Comparison of ENCODE assay signal across 7 cellular contexts in the genomic region with DNA sequence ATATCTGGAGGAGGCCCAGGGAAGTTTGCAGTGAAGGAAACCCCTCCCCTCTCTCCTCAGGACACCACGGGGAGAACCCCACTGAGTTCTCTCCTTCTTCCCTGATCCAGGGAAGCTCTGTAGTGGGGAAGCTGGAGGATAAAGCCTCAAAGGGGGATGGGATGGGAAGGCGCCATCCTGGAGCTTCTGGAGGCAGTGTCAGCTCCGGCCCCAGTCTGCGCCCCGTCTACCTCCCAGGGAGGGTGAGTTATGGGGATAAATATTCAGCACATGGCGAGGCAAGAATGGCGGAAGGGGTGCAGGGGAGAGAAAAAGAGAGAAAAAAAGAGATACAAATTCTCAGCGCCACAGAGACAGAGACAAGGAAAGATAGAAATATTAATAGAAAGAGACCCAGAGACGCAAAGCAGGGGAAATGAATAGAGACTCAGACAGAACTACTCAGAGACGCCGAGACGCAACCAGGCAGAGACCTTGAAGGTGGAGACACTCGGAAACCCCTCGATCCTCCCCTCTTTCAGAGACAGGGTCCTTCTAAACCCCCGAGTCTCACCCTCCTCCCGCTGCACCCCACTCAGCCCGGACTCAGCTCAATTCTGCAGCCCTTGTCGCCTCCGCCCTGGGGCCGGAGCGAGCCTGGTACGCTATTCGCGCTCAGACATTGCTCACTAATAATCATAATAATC. TPM values are rescaled to one million over a fixed set of nuclear protein-coding genes. Genes with fewer than 3 reads are reported as not detected.
A peak's percentile ranks its signal among the peaks of the same experiment; 100 is the strongest.
DNase-seq lines count a peak whose midpoint lies in the region; ATAC-seq and TF ChIP-seq lines count a peak whose summit lies in the region.

No MANE protein-coding gene starts in this region.

- H3K9me3 ChIP-seq in Caco-2: no peaks in the 10 kb centered on the region
- no peaks in the 10 kb centered on the region for H3K9me3 ChIP-seq in HUES6 (ENCODE audit: control insufficient read depth, insufficient read depth, low read depth, low read length)
- H3K9me3 ChIP-seq in endocrine pancreas (ENCODE audit: control insufficient read depth, low read length): no peaks in the 10 kb centered on the region

- TF ChIP-seq CTCF in Caco-2 (IDR thresholded peaks at IDR 0.05; ENCODE audit: insufficient read depth in 1 of 2, low read depth in 1 of 2, low read length in 1 of 2, severe bottlenecking in 1 of 2, unreplicated experiment in 1 of 2) (no peak), foreskin fibroblast (IDR thresholded peaks at IDR 0.05; ENCODE audit: low read depth, low read length) (no peak)

- H3K27ac Mint-ChIP-seq in Caco-2 (ENCODE audit: unreplicated experiment): no peak overlapping the region

- peak overlapping the region; percentile 61 for H3K4me3 Mint-ChIP-seq in Caco-2 (ENCODE audit: unreplicated experiment)

- no TSS peak for BruUV-seq in Caco-2 (replicated peaks; lab: Mats Ljungman, UMichigan)

- no peak overlapping the region for H3K27ac ChIP-seq in HUES6 (ENCODE audit: low read depth, low read length)

- H3K9ac ChIP-seq in HUES6 (ENCODE audit: low read length) (no peak overlapping the region), endocrine pancreas (ENCODE audit: control insufficient read depth, insufficient read depth, low read length) (peak overlapping the region; percentile 65)

- H3K4me1 Mint-ChIP-seq in Caco-2 (ENCODE audit: low read depth, unreplicated experiment): peaks cover 5% of the 10 kb centered on the region

- H3K4me3 ChIP-seq in Caco-2 (ENCODE audit: low read depth, low read length) (no peak overlapping the region), HUES6 (ENCODE audit: low read depth, low read length) (peak overlapping the region; percentile 61), endocrine pancreas (ENCODE audit: control insufficient read depth, insufficient read depth, low read length) (peak overlapping the region; percentile 60), foreskin fibroblast (ENCODE audit: low read depth in 1 of 2, low read length in 2 of 2) (peak overlapping the region in 1 of 2 donors; percentile 17)

- H3K4me1 ChIP-seq in Caco-2: no peaks in the 10 kb centered on the region
- peaks cover 22% of the 10 kb centered on the region for H3K4me1 ChIP-seq in HUES6 (ENCODE audit: control insufficient read depth, insufficient read depth, low read length)
- H3K4me1 ChIP-seq in endocrine pancreas (ENCODE audit: control insufficient read depth, insufficient read depth, low read length): no peaks in the 10 kb centered on the region

- intact Hi-C loops in Caco-2 (cut with micrococcal nuclease; ENCODE audit: unreplicated experiment): no loop called here

- no peaks in the 10 kb centered on the region for H3K36me3 ChIP-seq in Caco-2 (ENCODE audit: control insufficient read depth, insufficient read depth, low read length)
- no peaks in the 10 kb centered on the region for H3K36me3 ChIP-seq in HUES6 (ENCODE audit: control insufficient read depth, insufficient read depth, low read length)
- no peaks in the 10 kb centered on the region for H3K36me3 ChIP-seq in endocrine pancreas (ENCODE audit: control insufficient read depth, insufficient read depth, low read length)

- H3K27me3 ChIP-seq in Caco-2 (replicated peaks; ENCODE audit: control insufficient read depth, insufficient read depth, low read length) (no peaks in the 10 kb centered on the region), HUES6 (ENCODE audit: control insufficient read depth, insufficient read depth, low read length) (peaks cover 25% of the 10 kb centered on the region), endocrine pancreas (ENCODE audit: control insufficient read depth, insufficient read depth, low read length) (no peaks in the 10 kb centered on the region)

- CTCF ChIA-PET in Caco-2 (lab: Charles Lee): no interaction called here

- peaks cover 5% of the 10 kb centered on the region for H3K27me3 Mint-ChIP-seq in Caco-2 (ENCODE audit: insufficient read depth, unreplicated experiment)

- POLR2A ChIA-PET in Caco-2 (lab: Charles Lee): no interaction called here

- DNase-seq in Caco-2 (no peak), occipital lobe (lab: John Stamatoyannopoulos, UW) (peak; percentile 15), foreskin fibroblast (no peak), anterior cingulate cortex (lab: John Stamatoyannopoulos, UW) (no peak)

- no peaks in the 10 kb centered on the region for H3K36me3 Mint-ChIP-seq in Caco-2 (ENCODE audit: insufficient read depth, unreplicated experiment)

- no peaks in the 10 kb centered on the region for H3K9me3 Mint-ChIP-seq in Caco-2 (ENCODE audit: unreplicated experiment)

- no peak for ATAC-seq in HG03457 (IDR thresholded peaks at IDR 0.05; ENCODE audit: unreplicated experiment)

RNA-seq across cellular contexts. Expression of a gene that starts 23.6 kb away (rescaled TPM):
- 0.30 and 0.34 TPM in 2 replicates for total RNA-seq in Caco-2 (2022)
- 121 TPM for total RNA-seq in occipital lobe

Comparison
In these comparisons a context has a peak if more than half of its experiments do, and no peak if none do; other contexts are left out.
1. RNA of a gene that starts 23.6 kb away (total RNA-seq): 121 TPM in occipital lobe (single experiment); 0.30 to 0.34 TPM in Caco-2; every median in the first group is over 10 times any median in the second.